17 cellular contexts compared by ENCODE assay signal in the genomic region with DNA sequence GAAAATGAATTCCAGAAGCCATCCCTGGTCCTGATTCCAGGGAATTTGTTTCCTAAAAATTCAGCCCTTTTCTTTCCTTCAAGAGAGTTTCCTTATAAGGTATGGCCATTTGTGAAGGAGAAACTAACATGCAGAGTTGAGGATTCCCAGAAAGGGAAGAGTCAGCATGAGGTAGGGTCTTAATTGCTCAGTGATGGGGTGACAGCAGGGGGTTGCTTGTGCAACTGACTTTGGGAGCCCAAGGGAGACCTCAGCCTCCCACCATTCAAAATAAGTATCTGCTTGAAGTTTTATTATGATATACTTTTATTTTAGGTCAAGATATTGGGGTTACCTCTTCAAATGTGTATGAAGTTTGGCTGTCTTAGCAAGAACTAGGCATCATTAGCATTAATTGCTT.
DNase-seq lines count a peak whose midpoint lies in the region; TF ChIP-seq lines count a peak whose summit lies in the region.
"Had no signal": no experiment of that assay in that cellular context is flagged by ENCODE, and none has a peak within 500 bp of the region (broad histone marks: within the 10 kb centered on the region; RNA-seq: fewer than 3 reads in every experiment).

No MANE protein-coding gene starts in this region.

- no peak for TF ChIP-seq CTCF in mesothelial cell of epicardium (IDR thresholded peaks at IDR 0.05; ENCODE audit: unreplicated experiment)

- no peak overlapping the region for H4K5ac ChIP-seq in mesendoderm (ENCODE audit: low read length)

- H3K4me1 ChIP-seq in HUES48 (ENCODE audit: control insufficient read depth, insufficient read depth, low read length) (peaks cover 17% of the 10 kb centered on the region), adipocyte (ENCODE audit: control insufficient read depth, insufficient read depth, low read length) (peaks cover 53% of the 10 kb centered on the region), iPS-18a (ENCODE audit: control insufficient read depth, low read depth, low read length) (peaks cover 11% of the 10 kb centered on the region), mesendoderm (ENCODE audit: control insufficient read depth, low read depth, low read length) (peaks cover 5% of the 10 kb centered on the region)
- H3K4me1 ChIP-seq: BE2C had no signal

- H2BK120ac ChIP-seq in mesendoderm (ENCODE audit: low read depth, low read length) = no peak overlapping the region

- H3K27me3 Mint-ChIP-seq in mesothelial cell of epicardium (ENCODE audit: low read depth) = peaks cover 2% of the 10 kb centered on the region
- H3K27me3 Mint-ChIP-seq: CD4-positive, alpha-beta memory T cell; IgD-negative memory B cell had no signal

- no peaks in the 10 kb centered on the region; the same call in 1 of the 2 replicates for H3K27me3 ChIP-seq in HUES48 (ENCODE audit: control insufficient read depth, insufficient read depth, low read length)
- no peaks in the 10 kb centered on the region for H3K27me3 ChIP-seq in adipocyte (replicated peaks; ENCODE audit: control insufficient read depth, insufficient read depth, low read length)
- no peaks in the 10 kb centered on the region for H3K27me3 ChIP-seq in iPS-18a (ENCODE audit: control insufficient read depth, insufficient read depth, low read length)
- no peaks in the 10 kb centered on the region for H3K27me3 ChIP-seq in mesendoderm (ENCODE audit: insufficient read depth, low read length, poor library complexity)
- H3K27me3 ChIP-seq: BE2C had no signal

- H3K36me3 Mint-ChIP-seq in mesothelial cell of epicardium = peaks cover 3% of the 10 kb centered on the region
- H3K36me3 Mint-ChIP-seq: CD4-positive, alpha-beta memory T cell; IgD-negative memory B cell had no signal

- H3K36me3 ChIP-seq in HUES48 (ENCODE audit: control insufficient read depth, insufficient read depth, low read length) (no peaks in the 10 kb centered on the region), adipocyte (ENCODE audit: control insufficient read depth, insufficient read depth, low read length, severe bottlenecking) (no peaks in the 10 kb centered on the region), iPS-18a (ENCODE audit: control insufficient read depth, low read depth, low read length) (no peaks in the 10 kb centered on the region), mesendoderm (ENCODE audit: control insufficient read depth, insufficient read depth, low read length) (no peaks in the 10 kb centered on the region)
- H3K36me3 ChIP-seq: BE2C had no signal

- H3K18ac ChIP-seq in mesendoderm (ENCODE audit: low read length) = no peak overlapping the region

- DNase-seq in adipocyte (ENCODE audit: low read depth) (no peak), mesendoderm (peak; percentile 19), NCI-H1930 (lab: John Stamatoyannopoulos, UW) (no peak), mesothelial cell of epicardium (ENCODE audit: low spot score in 2 of 2, unreplicated experiment in 2 of 2) (no peak), anterior cingulate cortex (lab: John Stamatoyannopoulos, UW) (no peak), NCI-H510A treated with DMSO at 0.1 percent for 48 hours (lab: John Stamatoyannopoulos, UW) (no peak)
- DNase-seq: BE2C; CD4-positive, alpha-beta memory T cell; DMS79; GOT3; HCEC 1CT; HFFc6 had no signal

- H3K56ac ChIP-seq in mesendoderm (ENCODE audit: low read length) = no peak overlapping the region

- no peak overlapping the region for H3K27ac Mint-ChIP-seq in mesothelial cell of epicardium
- H3K27ac Mint-ChIP-seq: CD4-positive, alpha-beta memory T cell; HFFc6; IgD-negative memory B cell had no signal

- no peak overlapping the region for H2BK15ac ChIP-seq in mesendoderm (replicated peaks; ENCODE audit: low read depth)

- peaks cover 17% of the 10 kb centered on the region for H3K9me3 Mint-ChIP-seq in mesothelial cell of epicardium

- no peak overlapping the region for H3K4me3 ChIP-seq in HUES48 (ENCODE audit: low read depth, low read length)
- H3K4me3 ChIP-seq in adipocyte (ENCODE audit: low read length) = peak overlapping the region; percentile 21
- H3K4me3 ChIP-seq in iPS-18a (ENCODE audit: low read length) = peak overlapping the region; percentile 9
- H3K4me3 ChIP-seq in mesendoderm (ENCODE audit: low read length) = no peak overlapping the region
- H3K4me3 ChIP-seq: GM12878 had no signal

- H3K4me2 ChIP-seq in mesendoderm (ENCODE audit: low read length) = no peak overlapping the region

- H3K4me3 Mint-ChIP-seq in mesothelial cell of epicardium = no peak overlapping the region
- H3K4me3 Mint-ChIP-seq: CD4-positive, alpha-beta memory T cell; HFFc6; IgD-negative memory B cell had no signal

- H3K9me3 ChIP-seq in HUES48 (ENCODE audit: control insufficient read depth, insufficient read depth, low read length) = 0 out of 2 replicates have a peak, but pooled peaks cover 4% of the 10 kb centered on the region
- peaks cover 17% of the 10 kb centered on the region for H3K9me3 ChIP-seq in adipocyte (ENCODE audit: control insufficient read depth, low read length)
- peaks cover 4% of the 10 kb centered on the region for H3K9me3 ChIP-seq in iPS-18a (ENCODE audit: control insufficient read depth, low read depth, low read length)
- H3K9me3 ChIP-seq: BE2C had no signal

- H3K27ac ChIP-seq in HUES48 (ENCODE audit: low read depth, low read length) (peak overlapping the region; percentile 71), iPS-18a (ENCODE audit: low read length) (no peak overlapping the region), mesendoderm (ENCODE audit: low read depth, low read length) (no peak overlapping the region)
- H3K27ac ChIP-seq: C4-2B had no signal

- H3K79me1 ChIP-seq in mesendoderm (ENCODE audit: low read length) = no peaks in the 10 kb centered on the region

- no peak overlapping the region for H4K8ac ChIP-seq in mesendoderm (ENCODE audit: low read depth, low read length)

- no peaks in the 10 kb centered on the region for H3K79me2 ChIP-seq in mesendoderm (ENCODE audit: control insufficient read depth, insufficient read depth, low read length)

- no peak overlapping the region for H2AK5ac ChIP-seq in mesendoderm (ENCODE audit: low read length)

- no peak overlapping the region for H3K4ac ChIP-seq in mesendoderm (ENCODE audit: low read depth, low read length)

- H3K4me1 Mint-ChIP-seq in mesothelial cell of epicardium = no peaks in the 10 kb centered on the region
- H3K4me1 Mint-ChIP-seq: CD4-positive, alpha-beta memory T cell; IgD-negative memory B cell had no signal

- no peak overlapping the region for H2BK5ac ChIP-seq in mesendoderm (ENCODE audit: low read length)

- no peak overlapping the region for H3K23ac ChIP-seq in mesendoderm (ENCODE audit: low read length)

- H3K9ac ChIP-seq in HUES48 (ENCODE audit: low read depth, low read length) (no peak overlapping the region), adipocyte (ENCODE audit: low read length) (peak overlapping the region; percentile 71), iPS-18a (ENCODE audit: low read length) (no peak overlapping the region), mesendoderm (ENCODE audit: low read length) (no peak overlapping the region)

Comparison
In these comparisons a context has a peak if more than half of its experiments do, and no peak if none do; other contexts are left out.
1. H3K4me3 ChIP-seq: peak in adipocyte (single experiment) and iPS-18a (single experiment); none in HUES48 (single experiment) and mesendoderm (single experiment).